ENCODE assay signal across 8 cellular contexts in genomic region chr10:28250782-28251181, GRCh38. TPM values are rescaled to one million over a fixed set of nuclear protein-coding genes. Genes with fewer than 3 reads are reported as not detected.
DNase-seq lines count a peak whose midpoint lies in the region; ATAC-seq, FAIRE-seq and TF ChIP-seq lines count a peak whose summit lies in the region.

No MANE protein-coding gene starts in this region.

- H3K4me3 ChIP-seq in Caco-2 (ENCODE audit: low read depth, low read length) = no peak overlapping the region
- no peak overlapping the region for H3K4me3 ChIP-seq in naive thymus-derived CD4-positive, alpha-beta T cell (ENCODE audit: low read length)

- no peak overlapping the region for H3K27ac Mint-ChIP-seq in Caco-2 (ENCODE audit: unreplicated experiment)
- peak overlapping the region in 5 of 9 donors; percentile 3 to 80 (median 29) for H3K27ac Mint-ChIP-seq in naive thymus-derived CD4-positive, alpha-beta T cell

- no peak overlapping the region for H3K4me3 Mint-ChIP-seq in Caco-2 (ENCODE audit: unreplicated experiment)
- no peak overlapping the region for H3K4me3 Mint-ChIP-seq in naive thymus-derived CD4-positive, alpha-beta T cell

- no peaks in the 10 kb centered on the region for H3K27me3 Mint-ChIP-seq in Caco-2 (ENCODE audit: insufficient read depth, unreplicated experiment)
- H3K27me3 Mint-ChIP-seq in naive thymus-derived CD4-positive, alpha-beta T cell = peaks cover 0 to 8% (median 0%) of the 10 kb centered on the region in 5 donors

- no peaks in the 10 kb centered on the region for H3K9me3 Mint-ChIP-seq in Caco-2 (ENCODE audit: unreplicated experiment)
- H3K9me3 Mint-ChIP-seq in naive thymus-derived CD4-positive, alpha-beta T cell = peaks cover 0 to 7% (median 1%) of the 10 kb centered on the region in 11 donors

- FAIRE-seq in colon (lab: Jason Lieb, UNC) = peak; percentile 53

- H3K36me3 Mint-ChIP-seq in Caco-2 (ENCODE audit: insufficient read depth, unreplicated experiment) = peaks cover 7% of the 10 kb centered on the region
- H3K36me3 Mint-ChIP-seq in naive thymus-derived CD4-positive, alpha-beta T cell = peaks cover 0 to 6% (median 2%) of the 10 kb centered on the region in 5 donors

- DNase-seq in Caco-2 (peak in 1 of 2 experiments; percentile 28), Kasumi-1 (lab: John Stamatoyannopoulos, UW) (peak; percentile 35 to 62), HuH-7 (ENCODE audit: low spot score) (no peak), mucosa of gallbladder (ENCODE audit: low spot score) (no peak)
- DNase-seq in naive thymus-derived CD4-positive, alpha-beta T cell = peak in 5 of 9 donors; percentile 24 to 47 (median 43)
- no peak for DNase-seq in activated naive CD4-positive, alpha-beta T cell treated with Interleukin-2 at 50 U/mL for 16 hours
- DNase-seq in activated CD8-positive, alpha-beta memory T cell treated with anti-CD3 and anti-CD28 coated beads for 24 hours = no peak

- no peaks in the 10 kb centered on the region for H3K9me3 ChIP-seq in Caco-2
- no peaks in the 10 kb centered on the region for H3K9me3 ChIP-seq in naive thymus-derived CD4-positive, alpha-beta T cell (ENCODE audit: control insufficient read depth in 2 of 3, low read length in 3 of 3)

- H3K36me3 ChIP-seq in Caco-2 (ENCODE audit: control insufficient read depth, insufficient read depth, low read length) = no peaks in the 10 kb centered on the region
- H3K36me3 ChIP-seq in naive thymus-derived CD4-positive, alpha-beta T cell (ENCODE audit: control insufficient read depth in 2 of 3, insufficient read depth in 3 of 3, low read length in 3 of 3) = no peaks in the 10 kb centered on the region

- H3K4me1 ChIP-seq in Caco-2 = 0 out of 2 replicates have a peak, but pooled peaks cover 4% of the 10 kb centered on the region
- H3K4me1 ChIP-seq in naive thymus-derived CD4-positive, alpha-beta T cell (ENCODE audit: control insufficient read depth in 2 of 2, insufficient read depth in 2 of 2, low read length in 2 of 2) = no peaks in the 10 kb centered on the region

- no peaks in the 10 kb centered on the region for H3K27me3 ChIP-seq in Caco-2 (replicated peaks; ENCODE audit: control insufficient read depth, insufficient read depth, low read length)
- H3K27me3 ChIP-seq in naive thymus-derived CD4-positive, alpha-beta T cell (ENCODE audit: control insufficient read depth in 2 of 2, insufficient read depth in 2 of 2, low read length in 2 of 2) = no peaks in the 10 kb centered on the region

- peak; percentile 57 for ATAC-seq in naive thymus-derived CD4-positive, alpha-beta T cell

- TF ChIP-seq CTCF in Caco-2 (IDR thresholded peaks at IDR 0.05; ENCODE audit: insufficient read depth in 1 of 2, low read depth in 1 of 2, low read length in 1 of 2, severe bottlenecking in 1 of 2, unreplicated experiment in 1 of 2) = peak; percentile 51 to 71

- no TSS peak for BruUV-seq in Caco-2 (replicated peaks; lab: Mats Ljungman, UMichigan)

- POLR2A ChIA-PET in Caco-2 (lab: Charles Lee) = interaction anchor here (1.9 kb wide), 1 partner anchor 52 kb away, joined by 11 read pairs; the partner anchor contains the start of gene MPP7
- POLR2A ChIA-PET in naive thymus-derived CD4-positive, alpha-beta T cell (lab: Charles Lee) = interaction anchor here (0.6 to 0.9 kb wide), 3 partner anchors 52 to 84 kb away, joined by 3 to 4 read pairs (median 4); partner anchors contain the start of gene MPP7

- intact Hi-C loops in Caco-2 (cut with micrococcal nuclease; ENCODE audit: unreplicated experiment) = loop anchor here (1.0 kb wide), 4 partner anchors 50 to 144 kb away; partner anchors contain the start of gene MPP7
- intact Hi-C loops in naive thymus-derived CD4-positive, alpha-beta T cell (cut with micrococcal nuclease) = loop anchor here (1.0 kb wide), 5 partner anchors 50 to 144 kb away; no protein-coding TSS in a partner anchor

- H3K4me1 Mint-ChIP-seq in Caco-2 (ENCODE audit: low read depth, unreplicated experiment) = peaks cover 12% of the 10 kb centered on the region
- peaks cover 10 to 72% (median 50%) of the 10 kb centered on the region in 7 donors for H3K4me1 Mint-ChIP-seq in naive thymus-derived CD4-positive, alpha-beta T cell

- H3K27ac ChIP-seq in naive thymus-derived CD4-positive, alpha-beta T cell (ENCODE audit: low read depth, low read length) = no peak overlapping the region

- CTCF ChIA-PET in Caco-2 (lab: Charles Lee) = interaction anchor here (0.6 to 2.1 kb wide), 19 partner anchors 9 to 777 kb away, joined by 3 to 63 read pairs (median 4); partner anchors contain the start of gene MPP7
- CTCF ChIA-PET in naive thymus-derived CD4-positive, alpha-beta T cell (lab: Charles Lee) = interaction anchor here (0.6 to 2.2 kb wide), 16 partner anchors 9 to 161 kb away, joined by 3 to 62 read pairs (median 4); partner anchors contain the start of gene MPP7

RNA-seq across cellular contexts. Expression of gene MPP7, which starts 52.1 kb away (rescaled TPM):
- 72.0 and 79.4 TPM in 2 replicates for total RNA-seq in Caco-2 (2022)
- total RNA-seq in naive thymus-derived CD4-positive, alpha-beta T cell = 10 to 100 TPM in 4 of 5 experiments, 1 to 10 TPM in 1; 9.7 to 44.7 (median 36.1) TPM
- polyA plus RNA-seq in naive thymus-derived CD4-positive, alpha-beta T cell = 10 to 100 TPM; 43.3 to 46.8 TPM
- total RNA-seq in mucosa of gallbladder = 47.5 TPM

Comparison
In these comparisons a context has a peak if more than half of its experiments do, and no peak if none do; other contexts are left out.
1. DNase-seq: peak in Kasumi-1 (2 of 2) and naive thymus-derived CD4-positive, alpha-beta T cell (5 of 9); none in HuH-7 (single experiment), activated naive CD4-positive, alpha-beta T cell treated with Interleukin-2 at 50 U/mL for 16 hours (single experiment), activated CD8-positive, alpha-beta memory T cell treated with anti-CD3 and anti-CD28 coated beads for 24 hours (single experiment) and mucosa of gallbladder (single experiment).